8 cellular contexts compared by ENCODE assay signal in genomic region chr10:97731346-97732051, GRCh38. TPM values are rescaled to one million over a fixed set of nuclear protein-coding genes. Genes with fewer than 3 reads are reported as not detected.
DNase-seq lines count a peak whose midpoint lies in the region; ATAC-seq and TF ChIP-seq lines count a peak whose summit lies in the region.

No MANE protein-coding gene starts in this region.

- H3K79me2 ChIP-seq in OCI-LY1 (ENCODE audit: insufficient read depth, low read length) = no peaks in the 10 kb centered on the region

- TF ChIP-seq CTCF in OCI-LY1 (IDR thresholded peaks at IDR 0.05; ENCODE audit: low read length) (peak; percentile 56; the same call in 1 of the 2 replicates), fibroblast of pulmonary artery (IDR thresholded peaks at IDR 0.05; ENCODE audit: low read length, missing control alignments) (peak; percentile 88)

- 59 to 63% methylated on average over 9 of the region's 9 CpGs for WGBS in aorta, 2 donors

- peaks cover 5% of the 10 kb centered on the region for H3K4me1 ChIP-seq in OCI-LY1 (ENCODE audit: insufficient read depth, low read length, severe bottlenecking)
- peaks cover 0 to 2% of the 10 kb centered on the region in 2 donors for H3K4me1 ChIP-seq in aorta (ENCODE audit: control insufficient read depth in 1 of 2, insufficient read depth in 2 of 2, low read length in 2 of 2)

- no peaks in the 10 kb centered on the region for H3K9me2 ChIP-seq in OCI-LY1 (ENCODE audit: low read depth, low read length)

- intact Hi-C loops in aorta (cut with DNase I) = loop anchor here (1.0 to 2.0 kb wide), 3 partner anchors 29 to 55 kb away; no protein-coding TSS in a partner anchor

- H3K4me3 ChIP-seq in OCI-LY1 (ENCODE audit: low read depth, low read length, poor library complexity, severe bottlenecking) = no peak overlapping the region
- H3K4me3 ChIP-seq in fibroblast of pulmonary artery (replicated peaks; ENCODE audit: low read depth, low read length) = no peak overlapping the region
- no peak overlapping the region for H3K4me3 ChIP-seq in aorta (ENCODE audit: low read length in 2 of 2)

- H2AFZ ChIP-seq in OCI-LY1 (ENCODE audit: low read length) = no peak overlapping the region

- H4K20me1 ChIP-seq in OCI-LY1 (ENCODE audit: insufficient read depth, low read length) = no peaks in the 10 kb centered on the region

- no peak overlapping the region for H3K4me2 ChIP-seq in OCI-LY1 (ENCODE audit: low read length)

- H3K36me3 ChIP-seq in OCI-LY1 (ENCODE audit: insufficient read depth, low read length) (no peaks in the 10 kb centered on the region; the same call in 1 of the 2 replicates), aorta (ENCODE audit: control insufficient read depth in 1 of 2, insufficient read depth in 2 of 2, low read length in 1 of 2) (no peaks in the 10 kb centered on the region)

- H3K9me3 ChIP-seq in OCI-LY1 (ENCODE audit: low read length) (no peaks in the 10 kb centered on the region), aorta (ENCODE audit: control insufficient read depth, low read length) (no peaks in the 10 kb centered on the region)

- H3F3A ChIP-seq in OCI-LY1 (ENCODE audit: insufficient read depth, low read length) = no peaks in the 10 kb centered on the region

- H3K27ac ChIP-seq in OCI-LY1 (ENCODE audit: low read depth, low read length, poor library complexity, severe bottlenecking) (no peak overlapping the region), aorta (ENCODE audit: low read depth in 1 of 2, low read length in 2 of 2) (no peak overlapping the region)

- ATAC-seq in aorta (ENCODE audit: low FRiP score) (peak; percentile 89), GM18517 (IDR thresholded peaks at IDR 0.05; ENCODE audit: unreplicated experiment) (no peak)

- DNase-seq in COLO829 (ENCODE audit: low spot score) (peak; percentile 41), HS-5 (ENCODE audit: low read depth) (peak; percentile 41), activated T-cell treated with anti-CD3 and anti-CD28 coated beads for 48 hours (ENCODE audit: low read depth) (peak; percentile 25), fibroblast of pulmonary artery (ENCODE audit: low read depth) (peak; percentile 85), non-pigmented ciliary epithelial cell (ENCODE audit: low read depth) (peak; percentile 31), aorta (peak; percentile 53 to 72)

- H3K27me3 ChIP-seq in OCI-LY1 (ENCODE audit: insufficient read depth, low read length) = no peaks in the 10 kb centered on the region
- H3K27me3 ChIP-seq in aorta (ENCODE audit: control insufficient read depth in 1 of 2, insufficient read depth in 2 of 2, low read length in 1 of 2) = no peaks in the 10 kb centered on the region

- no peak overlapping the region for H3K9ac ChIP-seq in OCI-LY1 (ENCODE audit: low read length)

RNA-seq across cellular contexts. Expression of gene ZFYVE27, which starts 5.4 kb away (rescaled TPM):
- total RNA-seq in aorta = 10 to 100 TPM; 23.0 to 33.2 TPM
- polyA plus RNA-seq in aorta = 10 to 100 TPM in 1 of 2 donors, 1 to 10 TPM in 1; 6.1 to 24.6 TPM

RNA-seq across cellular contexts. Expression of gene MARVELD1, which starts 18.0 kb away (rescaled TPM):
- 10 to 100 TPM; 87.4 to 92.4 TPM for total RNA-seq in aorta
- 10 to 100 TPM; 48.1 to 85.8 TPM for polyA plus RNA-seq in aorta

RNA-seq across cellular contexts. Expression of gene SFRP5, which starts 40.3 kb away (rescaled TPM):
- total RNA-seq in aorta = 1 to 10 TPM; 1.4 to 3.7 TPM
- polyA plus RNA-seq in aorta = 1 to 10 TPM in 1 of 2 donors, under 1 TPM in 1; 0.36 to 8.8 TPM

RNA-seq across cellular contexts. Expression of gene AVPI1, which starts 44.5 kb away (rescaled TPM):
- total RNA-seq in aorta = 10 to 100 TPM; 17.1 to 18.3 TPM
- 10 to 100 TPM; 12.4 to 15.1 TPM for polyA plus RNA-seq in aorta

Comparison
In these comparisons a context has a peak if more than half of its experiments do, and no peak if none do; other contexts are left out.
1. DNase-seq: peak in every context shown above with its lines; median percentile 85 in fibroblast of pulmonary artery; 62 in aorta; 41 in COLO829; 41 in HS-5; 31 in non-pigmented ciliary epithelial cell; 25 in activated T-cell treated with anti-CD3 and anti-CD28 coated beads for 48 hours.